1 cellular context compared by ENCODE assay signal in the genomic region with DNA sequence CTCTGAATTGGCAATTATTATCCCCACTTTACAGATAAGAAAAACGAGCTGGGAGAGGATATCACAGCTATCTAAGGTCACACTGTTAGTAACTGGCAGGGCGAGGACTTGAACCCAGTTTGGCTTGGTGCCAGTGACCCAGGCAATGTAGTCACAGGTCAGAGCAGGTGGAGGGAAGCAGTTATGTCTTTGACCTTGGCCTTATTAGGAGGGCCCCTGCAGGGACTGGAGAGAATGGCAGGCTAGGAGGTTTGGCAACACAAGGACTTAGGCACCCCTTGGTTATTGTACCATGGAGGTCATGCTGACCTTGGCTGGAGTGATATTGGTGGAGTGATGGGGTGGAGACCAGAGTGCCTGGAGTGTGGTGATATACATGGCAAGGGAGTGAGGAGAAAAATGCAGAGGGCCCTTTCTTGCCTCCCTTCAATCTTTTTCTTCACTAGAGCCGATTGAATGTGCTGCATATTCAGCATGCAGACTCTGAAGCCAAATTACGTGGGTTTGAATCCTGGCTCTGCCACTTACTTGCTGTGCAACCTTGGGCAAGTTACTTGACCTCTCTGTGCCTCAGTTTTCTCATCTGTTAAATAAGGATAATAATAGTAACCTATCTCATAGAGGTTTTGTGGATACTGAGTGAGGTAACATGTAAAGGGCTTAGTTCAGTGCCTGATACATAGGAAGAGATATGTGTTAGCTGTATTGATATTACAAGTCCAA.
TF ChIP-seq lines count a peak whose summit lies in the region.

No MANE protein-coding gene starts in this region.

TF ChIP-seq in GM12878, 131 proteins besides CTCF, POLR2A, EP300 and RAD21 (continued from another document):
- TF ChIP-seq, protein P1, sequence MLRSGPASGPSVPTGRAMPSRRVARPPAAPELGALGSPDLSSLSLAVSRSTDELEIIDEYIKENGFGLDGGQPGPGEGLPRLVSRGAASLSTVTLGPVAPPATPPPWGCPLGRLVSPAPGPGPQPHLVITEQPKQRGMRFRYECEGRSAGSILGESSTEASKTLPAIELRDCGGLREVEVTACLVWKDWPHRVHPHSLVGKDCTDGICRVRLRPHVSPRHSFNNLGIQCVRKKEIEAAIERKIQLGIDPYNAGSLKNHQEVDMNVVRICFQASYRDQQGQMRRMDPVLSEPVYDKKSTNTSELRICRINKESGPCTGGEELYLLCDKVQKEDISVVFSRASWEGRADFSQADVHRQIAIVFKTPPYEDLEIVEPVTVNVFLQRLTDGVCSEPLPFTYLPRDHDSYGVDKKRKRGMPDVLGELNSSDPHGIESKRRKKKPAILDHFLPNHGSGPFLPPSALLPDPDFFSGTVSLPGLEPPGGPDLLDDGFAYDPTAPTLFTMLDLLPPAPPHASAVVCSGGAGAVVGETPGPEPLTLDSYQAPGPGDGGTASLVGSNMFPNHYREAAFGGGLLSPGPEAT (IDR thresholded peaks at IDR 0.05; ENCODE audit: low read depth): no peak
- TF ChIP-seq, protein P2, sequence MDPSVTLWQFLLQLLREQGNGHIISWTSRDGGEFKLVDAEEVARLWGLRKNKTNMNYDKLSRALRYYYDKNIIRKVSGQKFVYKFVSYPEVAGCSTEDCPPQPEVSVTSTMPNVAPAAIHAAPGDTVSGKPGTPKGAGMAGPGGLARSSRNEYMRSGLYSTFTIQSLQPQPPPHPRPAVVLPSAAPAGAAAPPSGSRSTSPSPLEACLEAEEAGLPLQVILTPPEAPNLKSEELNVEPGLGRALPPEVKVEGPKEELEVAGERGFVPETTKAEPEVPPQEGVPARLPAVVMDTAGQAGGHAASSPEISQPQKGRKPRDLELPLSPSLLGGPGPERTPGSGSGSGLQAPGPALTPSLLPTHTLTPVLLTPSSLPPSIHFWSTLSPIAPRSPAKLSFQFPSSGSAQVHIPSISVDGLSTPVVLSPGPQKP (IDR thresholded peaks at IDR 0.05; ENCODE audit: low read depth, low read length): no peak
- no peak for TF ChIP-seq CEBPB (IDR thresholded peaks at IDR 0.05; ENCODE audit: borderline replicate concordance in 1 of 2, low read depth in 2 of 2, low read length in 2 of 2)
